ENCODE assay signal across 8 cellular contexts in genomic region chr15:64635486-64635815, GRCh38.
DNase-seq lines count a peak whose midpoint lies in the region; ATAC-seq and TF ChIP-seq lines count a peak whose summit lies in the region.

No MANE protein-coding gene starts in this region.

- CTCF ChIA-PET in CD4-positive, alpha-beta T cell (lab: Charles Lee): interaction anchor here (1.5 to 2.0 kb wide), 2 partner anchors 13 to 18 kb away, joined by 3 to 6 read pairs; no protein-coding TSS in a partner anchor

- intact Hi-C loops in CD4-positive, alpha-beta T cell (cut with DNase I, micrococcal nuclease): loop anchor here in 1 of 2 experiments (2.0 kb wide), 1 partner anchor 15 kb away; no protein-coding TSS in a partner anchor

- no peaks in the 10 kb centered on the region for H3K27me3 Mint-ChIP-seq in CD4-positive, alpha-beta T cell
- H3K27me3 Mint-ChIP-seq in chondrocyte (ENCODE audit: low read depth) (no peaks in the 10 kb centered on the region), memory B cell (no peaks in the 10 kb centered on the region)

- no peak for ATAC-seq in CD4-positive, alpha-beta T cell (ENCODE audit: poor library complexity)
- ATAC-seq in memory B cell (ENCODE audit: low read depth) (no peak), HG03095 (IDR thresholded peaks at IDR 0.05; ENCODE audit: unreplicated experiment) (no peak)

- H3K27me3 ChIP-seq in CD4-positive, alpha-beta T cell (ENCODE audit: control insufficient read depth, insufficient read depth, low read length): no peaks in the 10 kb centered on the region

- H3K27ac ChIP-seq in CD4-positive, alpha-beta T cell (ENCODE audit: low read depth, low read length): no peak overlapping the region
- H3K27ac ChIP-seq in KOPT-K1 (ENCODE audit: low read depth, low read length, poor library complexity, severe bottlenecking): peak overlapping the region; percentile 59

- H3K4me3 Mint-ChIP-seq in CD4-positive, alpha-beta T cell: peak overlapping the region; percentile 30
- no peak overlapping the region for H3K4me3 Mint-ChIP-seq in chondrocyte (ENCODE audit: unreplicated experiment)
- no peak overlapping the region for H3K4me3 Mint-ChIP-seq in memory B cell

- POLR2A ChIA-PET in CD4-positive, alpha-beta T cell (lab: Charles Lee): interaction anchor here (0.6 to 2.3 kb wide), 5 partner anchors 8 to 205 kb away, joined by 3 to 22 read pairs (median 5); no protein-coding TSS in a partner anchor

- H3K27ac Mint-ChIP-seq in CD4-positive, alpha-beta T cell: peak overlapping the region; percentile 80
- H3K27ac Mint-ChIP-seq in chondrocyte (ENCODE audit: unreplicated experiment): peak overlapping the region; percentile 46
- H3K27ac Mint-ChIP-seq in memory B cell: peak overlapping the region; percentile 35

- no peak for DNase-seq in CD4-positive, alpha-beta T cell
- no peak for DNase-seq in chondrocyte (ENCODE audit: low spot score)
- no peak for DNase-seq in memory B cell (ENCODE audit: low spot score in 2 of 2)
- DNase-seq in anterior cingulate cortex (lab: John Stamatoyannopoulos, UW): no peak
- DNase-seq in stimulated activated CD4-positive, alpha-beta T cell treated with anti-CD3 and anti-CD28 coated beads, Interleukin-4, amount 100 ng/mL, for 24 hours: no peak
- no peak for DNase-seq in A172 (ENCODE audit: low spot score)

- H3K4me1 Mint-ChIP-seq in CD4-positive, alpha-beta T cell (ENCODE audit: low read depth): peaks cover 83% of the 10 kb centered on the region
- peaks cover 43% of the 10 kb centered on the region for H3K4me1 Mint-ChIP-seq in chondrocyte (ENCODE audit: low read depth)
- H3K4me1 Mint-ChIP-seq in memory B cell: peaks cover 30% of the 10 kb centered on the region

- H3K9me3 Mint-ChIP-seq in CD4-positive, alpha-beta T cell: peaks cover 3% of the 10 kb centered on the region
- H3K9me3 Mint-ChIP-seq in chondrocyte (ENCODE audit: low read depth) (peaks cover 13% of the 10 kb centered on the region), memory B cell (peaks cover 8% of the 10 kb centered on the region)

- peaks cover 7% of the 10 kb centered on the region for H3K36me3 ChIP-seq in KOPT-K1 (ENCODE audit: insufficient read depth, low read length)

- no peak for TF ChIP-seq CTCF in CD4-positive, alpha-beta T cell (IDR thresholded peaks at IDR 0.05)
- TF ChIP-seq CTCF in chondrocyte (IDR thresholded peaks at IDR 0.05): no peak

- peaks cover 58% of the 10 kb centered on the region for H3K36me3 Mint-ChIP-seq in CD4-positive, alpha-beta T cell (ENCODE audit: low read depth)
- H3K36me3 Mint-ChIP-seq in chondrocyte (ENCODE audit: low read depth): peaks cover 8% of the 10 kb centered on the region
- H3K36me3 Mint-ChIP-seq in memory B cell: peaks cover 21% of the 10 kb centered on the region

- H3K9me3 ChIP-seq in CD4-positive, alpha-beta T cell (ENCODE audit: control insufficient read depth, low read length): peaks cover 5% of the 10 kb centered on the region
- peaks cover 10% of the 10 kb centered on the region for H3K9me3 ChIP-seq in KOPT-K1 (ENCODE audit: insufficient read depth, low read length, poor library complexity, severe bottlenecking)
